ENCODE assay signal across 4 cellular contexts in the genomic region with DNA sequence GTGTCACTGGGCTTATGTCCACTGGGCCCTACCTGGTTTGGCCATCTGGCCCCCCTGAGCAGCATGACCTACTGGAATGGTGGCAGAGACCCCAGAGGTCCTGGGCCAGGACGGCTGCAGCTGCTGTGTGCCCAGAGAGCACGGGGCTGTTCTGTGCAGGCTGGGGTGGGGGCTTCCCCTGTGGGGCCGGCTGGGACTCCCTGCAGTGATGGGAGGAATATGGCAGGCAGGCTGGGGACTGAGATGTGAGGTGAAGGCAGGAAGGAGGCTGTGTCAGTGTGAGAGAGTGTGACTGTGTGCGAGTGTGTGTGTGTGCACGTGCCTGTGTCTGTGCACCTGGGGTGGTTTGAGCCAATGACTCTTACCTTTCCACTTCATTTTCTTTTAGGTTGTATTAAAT. TPM values are rescaled to one million over a fixed set of nuclear protein-coding genes. Genes with fewer than 3 reads are reported as not detected.
"Had no signal": no experiment of that assay in that cellular context is flagged by ENCODE, and none has a peak within 500 bp of the region (broad histone marks: within the 10 kb centered on the region; RNA-seq: fewer than 3 reads in every experiment).

No MANE protein-coding gene starts in this region.

RNA-seq across cellular contexts. Expression of a gene that starts 29.0 kb away (rescaled TPM):
- total RNA-seq: activated CD4-positive, alpha-beta T cell treated with anti-CD3 and anti-CD28 coated beads, Interleukin-2, amount 10 ng/mL, durations not matched to agents 24 days and 14 days; activated naive CD4-positive, alpha-beta T cell treated with anti-CD3 and anti-CD28 coated beads for 36 hours; activated naive CD8-positive, alpha-beta T cell treated with anti-CD3 and anti-CD28 coated beads for 36 hours; activated T-helper 1 cell treated with anti-CD3 and anti-CD28 coated beads, Interleukin-12 subunit alpha, Interleukin-12 subunit beta, Interleukin-2, Interleukin-4 antibody, amounts not matched to agents 30 ng/mL and 10 ng/mL and 1 ng/mL, durations not matched to agents 14 hours and 24 hours and 36 hours had no signal
